1 cellular context compared by ENCODE assay signal in the genomic region with DNA sequence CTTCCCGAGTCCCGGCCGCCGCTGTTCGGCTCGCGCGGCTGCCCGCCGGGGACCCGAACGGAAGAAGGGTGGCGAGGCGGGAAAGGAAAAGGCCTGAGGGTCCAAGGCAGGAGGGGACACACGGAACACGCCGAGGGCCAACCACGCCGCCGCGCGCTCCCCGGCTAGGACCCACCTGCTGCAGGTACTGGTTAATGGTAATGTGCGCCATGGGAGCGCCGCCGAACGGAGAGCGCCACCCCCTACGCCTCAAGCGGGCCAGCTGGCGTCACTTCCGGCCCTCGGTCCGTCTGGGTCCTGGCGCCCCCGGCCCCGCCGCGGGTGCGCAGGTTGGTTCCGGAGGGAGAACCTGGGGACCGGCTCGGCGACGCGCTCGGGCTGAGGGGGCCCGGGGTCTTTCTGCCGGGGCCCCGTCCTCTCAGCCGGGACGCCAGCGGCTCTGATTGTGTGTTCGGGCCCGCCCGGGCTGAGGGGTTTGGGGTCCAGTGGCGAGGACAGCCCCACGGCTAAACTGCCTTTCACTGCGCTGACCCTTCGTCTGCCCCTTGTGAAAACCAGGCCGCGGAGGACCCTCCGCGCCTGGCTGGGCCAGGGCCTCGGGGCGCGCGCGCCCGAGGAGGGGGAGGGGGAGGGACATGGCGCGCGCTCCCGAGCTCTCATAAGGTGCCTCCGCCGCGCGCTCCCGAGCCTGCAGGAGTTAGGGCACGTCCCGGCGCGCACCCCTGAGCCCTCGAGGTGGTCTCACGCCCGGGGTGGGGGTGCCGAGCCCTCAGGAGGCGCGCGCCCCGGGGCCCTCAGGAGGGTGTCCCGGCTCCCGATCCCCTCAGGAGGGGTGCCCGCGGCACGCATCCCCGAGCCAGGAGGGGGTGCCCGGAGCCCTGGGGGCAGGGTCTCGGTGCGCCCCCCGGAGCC.
TF ChIP-seq lines count a peak whose summit lies in the region.

PCID2 (minus strand) TSS at position 246 of the 912 bp plus-strand sequence; CDS start at position 211, 35 bp downstream.

TF ChIP-seq in K562, 482 proteins besides CTCF, POLR2A, EP300 and RAD21 (continued from another document and continues in another):
- TF ChIP-seq ZHX1 (conservative IDR thresholded peaks at IDR 0.05; ENCODE audit: low read length) = no peak
- peak; percentile 89 for TF ChIP-seq EP400 (IDR thresholded peaks at IDR 0.05)
- TF ChIP-seq ILK (tag; IDR thresholded peaks at IDR 0.05; ENCODE audit: borderline replicate concordance, low read depth) = no peak
- no peak for TF ChIP-seq ZNF764 (CRISPR knock-in tag; IDR thresholded peaks at IDR 0.05; ENCODE audit: low read depth)
- peak; percentile 47 for TF ChIP-seq POLR2B (IDR thresholded peaks at IDR 0.05; ENCODE audit: low read depth, partially characterized antibody)
- TF ChIP-seq NR2C1 (IDR thresholded peaks at IDR 0.05) = peak; percentile 36; the same call in 1 of the 2 replicates
- peak; percentile 69; the same call in 1 of the 2 replicates for TF ChIP-seq NR2C1 (tag; IDR thresholded peaks at IDR 0.05)
- TF ChIP-seq ZBED1 (IDR thresholded peaks at IDR 0.05) = 0 out of 2 replicates have a peak, but pooled peaks have one; percentile 33
- TF ChIP-seq, protein P1, sequence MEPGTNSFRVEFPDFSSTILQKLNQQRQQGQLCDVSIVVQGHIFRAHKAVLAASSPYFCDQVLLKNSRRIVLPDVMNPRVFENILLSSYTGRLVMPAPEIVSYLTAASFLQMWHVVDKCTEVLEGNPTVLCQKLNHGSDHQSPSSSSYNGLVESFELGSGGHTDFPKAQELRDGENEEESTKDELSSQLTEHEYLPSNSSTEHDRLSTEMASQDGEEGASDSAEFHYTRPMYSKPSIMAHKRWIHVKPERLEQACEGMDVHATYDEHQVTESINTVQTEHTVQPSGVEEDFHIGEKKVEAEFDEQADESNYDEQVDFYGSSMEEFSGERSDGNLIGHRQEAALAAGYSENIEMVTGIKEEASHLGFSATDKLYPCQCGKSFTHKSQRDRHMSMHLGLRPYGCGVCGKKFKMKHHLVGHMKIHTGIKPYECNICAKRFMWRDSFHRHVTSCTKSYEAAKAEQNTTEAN (CRISPR knock-in tag; IDR thresholded peaks at IDR 0.05) = no peak
- no peak for TF ChIP-seq STAT5A (IDR thresholded peaks at IDR 0.05; ENCODE audit: borderline replicate concordance, low read length)
- TF ChIP-seq, protein P2, sequence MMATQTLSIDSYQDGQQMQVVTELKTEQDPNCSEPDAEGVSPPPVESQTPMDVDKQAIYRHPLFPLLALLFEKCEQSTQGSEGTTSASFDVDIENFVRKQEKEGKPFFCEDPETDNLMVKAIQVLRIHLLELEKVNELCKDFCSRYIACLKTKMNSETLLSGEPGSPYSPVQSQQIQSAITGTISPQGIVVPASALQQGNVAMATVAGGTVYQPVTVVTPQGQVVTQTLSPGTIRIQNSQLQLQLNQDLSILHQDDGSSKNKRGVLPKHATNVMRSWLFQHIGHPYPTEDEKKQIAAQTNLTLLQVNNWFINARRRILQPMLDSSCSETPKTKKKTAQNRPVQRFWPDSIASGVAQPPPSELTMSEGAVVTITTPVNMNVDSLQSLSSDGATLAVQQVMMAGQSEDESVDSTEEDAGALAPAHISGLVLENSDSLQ (IDR thresholded peaks at IDR 0.05) = no peak
- TF ChIP-seq, protein P3, sequence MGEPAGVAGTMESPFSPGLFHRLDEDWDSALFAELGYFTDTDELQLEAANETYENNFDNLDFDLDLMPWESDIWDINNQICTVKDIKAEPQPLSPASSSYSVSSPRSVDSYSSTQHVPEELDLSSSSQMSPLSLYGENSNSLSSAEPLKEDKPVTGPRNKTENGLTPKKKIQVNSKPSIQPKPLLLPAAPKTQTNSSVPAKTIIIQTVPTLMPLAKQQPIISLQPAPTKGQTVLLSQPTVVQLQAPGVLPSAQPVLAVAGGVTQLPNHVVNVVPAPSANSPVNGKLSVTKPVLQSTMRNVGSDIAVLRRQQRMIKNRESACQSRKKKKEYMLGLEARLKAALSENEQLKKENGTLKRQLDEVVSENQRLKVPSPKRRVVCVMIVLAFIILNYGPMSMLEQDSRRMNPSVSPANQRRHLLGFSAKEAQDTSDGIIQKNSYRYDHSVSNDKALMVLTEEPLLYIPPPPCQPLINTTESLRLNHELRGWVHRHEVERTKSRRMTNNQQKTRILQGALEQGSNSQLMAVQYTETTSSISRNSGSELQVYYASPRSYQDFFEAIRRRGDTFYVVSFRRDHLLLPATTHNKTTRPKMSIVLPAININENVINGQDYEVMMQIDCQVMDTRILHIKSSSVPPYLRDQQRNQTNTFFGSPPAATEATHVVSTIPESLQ (CRISPR knock-in tag; IDR thresholded peaks at IDR 0.05) = peak; percentile 42; the same call in 1 of the 2 replicates
- TF ChIP-seq ZNF197 (CRISPR knock-in tag; IDR thresholded peaks at IDR 0.05; ENCODE audit: low read depth) = no peak
- TF ChIP-seq ZNF395 (CRISPR knock-in tag; IDR thresholded peaks at IDR 0.05) = peak; percentile 81; the same call in 1 of the 2 replicates
- peak; percentile 98 for TF ChIP-seq GABPA (tag; conservative IDR thresholded peaks at IDR 0.05; ENCODE audit: low read depth)
- TF ChIP-seq KDM5B (IDR thresholded peaks at IDR 0.05; ENCODE audit: insufficient replicate concordance, low read depth, low read length) = peak; percentile 85
- peak; percentile 97 to 100 (median 99) for TF ChIP-seq ZBTB11 (CRISPR knock-in tag; IDR thresholded peaks at IDR 0.05)
- TF ChIP-seq BDP1 (IDR thresholded peaks at IDR 0.05; ENCODE audit: insufficient read depth, insufficient read length) = no peak
- TF ChIP-seq NR4A1 (CRISPR knock-in tag; IDR thresholded peaks at IDR 0.05) = no peak
- TF ChIP-seq NR4A1 (tag; IDR thresholded peaks at IDR 0.05) = peak; percentile 54
- peak; percentile 22; the same call in 1 of the 2 replicates for TF ChIP-seq HNRNPL (IDR thresholded peaks at IDR 0.05; ENCODE audit: low read depth, low read length)
- TF ChIP-seq PCBP2 (IDR thresholded peaks at IDR 0.05; ENCODE audit: low read depth, low read length, poor library complexity, severe bottlenecking) = peak; percentile 56
- TF ChIP-seq ESRRB (CRISPR knock-in tag; IDR thresholded peaks at IDR 0.05; ENCODE audit: borderline replicate concordance) = no peak
- TF ChIP-seq PML (IDR thresholded peaks at IDR 0.05; ENCODE audit: low read length) = peak; percentile 49; the same call in 1 of the 2 replicates
- TF ChIP-seq NUFIP1 (IDR thresholded peaks at IDR 0.05; ENCODE audit: partially characterized antibody) = no peak
- TF ChIP-seq ZNF253 (CRISPR knock-in tag; conservative IDR thresholded peaks at IDR 0.05) = no peak
- peak; percentile 71; the same call in 1 of the 2 replicates for TF ChIP-seq NBN (IDR thresholded peaks at IDR 0.05; ENCODE audit: low read depth)
- TF ChIP-seq ATF1 (CRISPR knock-in tag; IDR thresholded peaks at IDR 0.05) = 0 out of 2 replicates have a peak, but pooled peaks have one; percentile 27
- TF ChIP-seq ATF1 (tag; IDR thresholded peaks at IDR 0.05) = peak; percentile 95
- peak; percentile 99 for TF ChIP-seq GABPB1 (CRISPR knock-in tag; IDR thresholded peaks at IDR 0.05)
- 0 out of 2 replicates have a peak, but pooled peaks have one; percentile 60 for TF ChIP-seq SLC30A9 (CRISPR knock-in tag; IDR thresholded peaks at IDR 0.05)
- TF ChIP-seq CUX1 (CRISPR knock-in tag; IDR thresholded peaks at IDR 0.05) = no peak
- TF ChIP-seq GTF2E2 (tag; IDR thresholded peaks at IDR 0.05) = peak; percentile 92
- 0 out of 4 replicates have a peak, but pooled peaks of 1 of the 2 experiments have one; percentile 13 for TF ChIP-seq RCOR1 (IDR thresholded peaks at IDR 0.05; ENCODE audit: borderline replicate concordance in 1 of 2, low read depth in 2 of 2, low read length in 2 of 2)
- TF ChIP-seq ZNF717 (CRISPR knock-in tag; IDR thresholded peaks at IDR 0.05) = no peak
- TF ChIP-seq HOXB6 (CRISPR knock-in tag; IDR thresholded peaks at IDR 0.05; ENCODE audit: borderline replicate concordance) = no peak
- peak; percentile 50; the same call in 1 of the 2 replicates for TF ChIP-seq ETS1 (conservative IDR thresholded peaks at IDR 0.05; ENCODE audit: control insufficient read depth, low read depth, low read length)
- no peak for TF ChIP-seq ZNF324 (CRISPR knock-in tag; IDR thresholded peaks at IDR 0.05)
